Comparison of ENCODE assay signal across 15 cellular contexts in genomic region chr5:375921-376871, GRCh38. TPM values are rescaled to one million over a fixed set of nuclear protein-coding genes. Genes with fewer than 3 reads are reported as not detected.
A peak's percentile ranks its signal among the peaks of the same experiment; 100 is the strongest.
DNase-seq lines count a peak whose midpoint lies in the region; ATAC-seq and TF ChIP-seq lines count a peak whose summit lies in the region.
"Had no signal": no experiment of that assay in that cellular context is flagged by ENCODE, and none has a peak within 500 bp of the region (broad histone marks: within the 10 kb centered on the region; RNA-seq: fewer than 3 reads in every experiment).

No MANE protein-coding gene starts in this region.

- DNase-seq in activated CD4-positive, CD25-positive, alpha-beta regulatory T cell treated with anti-CD3 and anti-CD28 coated beads, Interleukin-2, amount 50 U/mL, for 72 hours, result peak; percentile 30
- DNase-seq in activated CD4-positive, CD25-positive, alpha-beta regulatory T cell (lab: John Stamatoyannopoulos, UW), result no peak
- DNase-seq in SJSA1 (ENCODE audit: low read depth in 1 of 2, low spot score in 2 of 2) (peak in 1 of 2 experiments; percentile 49), esophagus muscularis mucosa (ENCODE audit: extremely low spot score) (peak; percentile 90), DMS114 treated with DMSO at 0.1 percent for 48 hours (lab: John Stamatoyannopoulos, UW; ENCODE audit: unreplicated experiment) (no peak), NCI-H446 (lab: John Stamatoyannopoulos, UW) (no peak)
- peak; percentile 1 to 50 for DNase-seq in stimulated activated effector memory CD8-positive, alpha-beta T cell treated with anti-CD3 and anti-CD28 coated beads, Interleukin-12 subunit alpha, Interleukin-12 subunit beta, amount 100 ng/mL, for 72 hours (ENCODE audit: low spot score in 2 of 2)
- DNase-seq: brain microvascular endothelial cell; EL; KBM-7; stimulated activated CD4-positive, alpha-beta T cell treated with anti-CD3 and anti-CD28 coated beads, Interleukin-2, amount 100 ng/mL, for 48 hours had no signal

- no peak for TF ChIP-seq CTCF in esophagus muscularis mucosa (IDR thresholded peaks at IDR 0.05)

- H3K27ac ChIP-seq in SJSA1 (peak overlapping the region; percentile 99; the same call in 1 of the 2 replicates), esophagus muscularis mucosa (replicated peaks in 1 of 4) (no peak overlapping the region)
- H3K27ac ChIP-seq: A549, brain microvascular endothelial cell, tibial nerve had no signal

- H3K27me3 ChIP-seq in SJSA1 (replicated peaks) (no peaks in the 10 kb centered on the region), esophagus muscularis mucosa (peaks cover 0 to 36% (median 5%) of the 10 kb centered on the region in 4 donors)
- H3K27me3 ChIP-seq: brain microvascular endothelial cell had no signal

- H3K36me3 Mint-ChIP-seq in stimulated activated effector memory CD8-positive, alpha-beta T cell treated with anti-CD3 and anti-CD28 coated beads, Interleukin-12 subunit alpha, Interleukin-12 subunit beta, amount 100 ng/mL, for 72 hours, result peaks cover 54% of the 10 kb centered on the region

- H3K36me3 ChIP-seq in SJSA1, result peaks cover 33% of the 10 kb centered on the region
- no peaks in the 10 kb centered on the region for H3K36me3 ChIP-seq in esophagus muscularis mucosa
- H3K36me3 ChIP-seq: brain microvascular endothelial cell, tibial nerve had no signal

- intact Hi-C loops in esophagus muscularis mucosa (cut with DNase I), result no loop called here

- H3K4me1 Mint-ChIP-seq in stimulated activated effector memory CD8-positive, alpha-beta T cell treated with anti-CD3 and anti-CD28 coated beads, Interleukin-12 subunit alpha, Interleukin-12 subunit beta, amount 100 ng/mL, for 72 hours, result peaks cover 73% of the 10 kb centered on the region

- WGBS in esophagus muscularis mucosa, result 89% methylated on average over 18 of the region's 32 CpGs

- H3K9me3 ChIP-seq in SJSA1 (replicated peaks) (no peaks in the 10 kb centered on the region), esophagus muscularis mucosa (peaks cover 0 to 15% (median 5%) of the 10 kb centered on the region in 4 donors)
- H3K9me3 ChIP-seq: A549 had no signal

- no peak for TF ChIP-seq POLR2A in esophagus muscularis mucosa (IDR thresholded peaks at IDR 0.05; ENCODE audit: low read depth)

- peak overlapping the region; percentile 94 for H3K27ac Mint-ChIP-seq in stimulated activated effector memory CD8-positive, alpha-beta T cell treated with anti-CD3 and anti-CD28 coated beads, Interleukin-12 subunit alpha, Interleukin-12 subunit beta, amount 100 ng/mL, for 72 hours

- H3K4me3 ChIP-seq in SJSA1 (no peak overlapping the region), esophagus muscularis mucosa (no peak overlapping the region)
- H3K4me3 ChIP-seq: A549, tibial nerve had no signal

- TF ChIP-seq EP300 in esophagus muscularis mucosa (IDR thresholded peaks at IDR 0.05), result no peak

- peaks cover 82% of the 10 kb centered on the region for H3K4me1 ChIP-seq in SJSA1 (replicated peaks)
- H3K4me1 ChIP-seq in esophagus muscularis mucosa, result peaks cover 5 to 21% (median 16%) of the 10 kb centered on the region in 4 donors

- H3K9me3 Mint-ChIP-seq in stimulated activated effector memory CD8-positive, alpha-beta T cell treated with anti-CD3 and anti-CD28 coated beads, Interleukin-12 subunit alpha, Interleukin-12 subunit beta, amount 100 ng/mL, for 72 hours, result no peaks in the 10 kb centered on the region

- no peak for ATAC-seq in stimulated activated effector memory CD8-positive, alpha-beta T cell treated with anti-CD3 and anti-CD28 coated beads, Interleukin-12 subunit alpha, Interleukin-12 subunit beta, amount 100 ng/mL, for 72 hours
- ATAC-seq in HG02610 (IDR thresholded peaks at IDR 0.05; ENCODE audit: unreplicated experiment), result no peak
- ATAC-seq: A549, Panc1 had no signal

- H3K4me3 Mint-ChIP-seq in stimulated activated effector memory CD8-positive, alpha-beta T cell treated with anti-CD3 and anti-CD28 coated beads, Interleukin-12 subunit alpha, Interleukin-12 subunit beta, amount 100 ng/mL, for 72 hours, result no peak overlapping the region

RNA-seq across cellular contexts. Expression of gene AHRR, which starts 54.7 kb away (rescaled TPM):
- total RNA-seq in SJSA1 (2014; rRNA removed; shearing (Covaris generic)), result 17.8 and 22.6 TPM in 2 replicates
- 1 to 10 TPM in 2 of 4 donors, under 1 TPM in 2; 0.33 to 5.5 (median 0.86) TPM for total RNA-seq in esophagus muscularis mucosa

Comparison
In these comparisons a context has a peak if more than half of its experiments do, and no peak if none do; other contexts are left out.
1. DNase-seq: peak in activated CD4-positive, CD25-positive, alpha-beta regulatory T cell treated with anti-CD3 and anti-CD28 coated beads, Interleukin-2, amount 50 U/mL, for 72 hours (single experiment), esophagus muscularis mucosa (single experiment) and stimulated activated effector memory CD8-positive, alpha-beta T cell treated with anti-CD3 and anti-CD28 coated beads, Interleukin-12 subunit alpha, Interleukin-12 subunit beta, amount 100 ng/mL, for 72 hours (2 of 2); none in activated CD4-positive, CD25-positive, alpha-beta regulatory T cell (0 of 4), DMS114 treated with DMSO at 0.1 percent for 48 hours (single experiment) and NCI-H446 (0 of 2).